1 cellular context compared by ENCODE assay signal in the genomic region with DNA sequence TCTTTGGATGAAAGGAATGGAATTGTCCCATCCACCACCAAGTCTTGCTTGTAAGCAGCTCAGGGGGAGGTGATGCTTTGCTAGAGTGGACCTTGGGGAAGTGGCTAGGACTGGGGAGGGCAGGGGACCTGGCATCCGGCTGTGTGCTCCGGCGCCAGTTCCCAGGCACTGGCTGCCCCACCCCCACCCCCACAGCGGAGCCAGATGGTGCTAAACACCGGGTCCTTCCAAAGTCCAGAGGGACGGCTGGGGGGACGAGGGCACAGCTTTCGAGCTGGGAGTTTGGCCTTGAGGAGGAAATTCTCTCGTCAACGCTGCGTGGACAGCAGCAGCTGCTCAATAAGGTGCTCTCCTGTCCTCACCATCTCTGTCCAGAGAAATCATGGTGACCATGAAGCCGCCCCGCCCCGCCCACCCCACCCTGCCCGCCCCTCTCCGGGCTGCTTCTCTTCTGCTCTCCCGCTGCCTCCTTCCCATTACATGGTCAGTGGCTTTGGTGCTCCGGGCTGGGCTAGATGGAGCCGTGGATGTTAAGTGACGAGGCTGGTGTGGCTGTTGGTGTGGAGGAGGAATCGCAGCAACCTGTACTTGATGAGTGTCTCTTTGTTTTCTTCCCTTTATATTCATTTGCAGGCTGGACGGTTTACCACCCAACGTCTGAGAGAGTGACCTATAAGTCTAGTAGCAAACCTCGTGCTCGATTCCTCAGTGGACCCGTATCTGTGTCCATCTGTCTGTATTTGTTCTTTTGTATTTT.
TF ChIP-seq lines count a peak whose summit lies in the region.

No MANE protein-coding gene starts in this region.

TF ChIP-seq in SK-N-SH, 30 proteins besides CTCF, POLR2A, EP300 and RAD21 (continued from another document):
- no peak for TF ChIP-seq REST (IDR thresholded peaks at IDR 0.05; ENCODE audit: low read depth, low read length)
- TF ChIP-seq TAF1 (IDR thresholded peaks at IDR 0.05; ENCODE audit: borderline replicate concordance, low read depth, low read length) = no peak
- no peak for TF ChIP-seq POLR2AphosphoS5 (IDR thresholded peaks at IDR 0.05; ENCODE audit: low read depth, low read length)
- TF ChIP-seq CHD2 (IDR thresholded peaks at IDR 0.05; ENCODE audit: low read length, partially characterized antibody) = no peak
- TF ChIP-seq, protein P1, sequence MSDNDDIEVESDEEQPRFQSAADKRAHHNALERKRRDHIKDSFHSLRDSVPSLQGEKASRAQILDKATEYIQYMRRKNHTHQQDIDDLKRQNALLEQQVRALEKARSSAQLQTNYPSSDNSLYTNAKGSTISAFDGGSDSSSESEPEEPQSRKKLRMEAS (IDR thresholded peaks at IDR 0.05; ENCODE audit: low read depth) = no peak
TF ChIP-seq in SK-N-SH: peak in this region for 0.
